Comparison of ENCODE assay signal across 11 cellular contexts in genomic region chr1:231192620-231193163, GRCh38. TPM values are rescaled to one million over a fixed set of nuclear protein-coding genes. Genes with fewer than 3 reads are reported as not detected.
A peak's percentile ranks its signal among the peaks of the same experiment; 100 is the strongest.
DNase-seq lines count a peak whose midpoint lies in the region; ATAC-seq and TF ChIP-seq lines count a peak whose summit lies in the region.
"Had no signal": no experiment of that assay in that cellular context is flagged by ENCODE, and none has a peak within 500 bp of the region (broad histone marks: within the 10 kb centered on the region; RNA-seq: fewer than 3 reads in every experiment).

No MANE protein-coding gene starts in this region.

- H3K4me3 ChIP-seq in GM23338 (no peak overlapping the region), SK-N-SH (ENCODE audit: low read depth in 2 of 2, low read length in 1 of 2) (no peak overlapping the region), retinal pigment epithelial cell (ENCODE audit: low read length) (no peak overlapping the region), brain microvascular endothelial cell (ENCODE audit: low read depth, low read length) (no peak overlapping the region)

- no peaks in the 10 kb centered on the region for H3K27me3 ChIP-seq in GM23338 (ENCODE audit: insufficient read depth)
- H3K27me3 ChIP-seq in SK-N-SH (ENCODE audit: insufficient read depth): no peaks in the 10 kb centered on the region
- peaks cover 3% of the 10 kb centered on the region for H3K27me3 ChIP-seq in brain microvascular endothelial cell (replicated peaks)

- H2AFZ ChIP-seq in GM23338: no peak overlapping the region
- no peak overlapping the region for H2AFZ ChIP-seq in SK-N-SH (ENCODE audit: low read depth)

- intact Hi-C loops in left cardiac atrium (cut with DNase I): no loop called here

- WGBS in SK-N-SH (ENCODE audit: low lambda C conversion rate): 36% methylated on average over 11 of the region's 12 CpGs

- POLR2A ChIA-PET in SK-N-SH (lab: Yijun Ruan, JAX): no interaction called here

- H3K4me3 Mint-ChIP-seq in GM23338: no peak overlapping the region
- H3K4me3 Mint-ChIP-seq: activated CD4-positive, alpha-beta T cell treated with anti-CD3 and anti-CD28 coated beads, Interleukin-2, amount 10 ng/mL, durations not matched to agents 7 days and 5 days; central memory CD8-positive, alpha-beta T cell had no signal

- ATAC-seq in GM23338: peak; percentile 44; the same call in 2 of the 3 replicates
- peak; percentile 89 to 92 for ATAC-seq in left cardiac atrium
- ATAC-seq in HG02852 (IDR thresholded peaks at IDR 0.05; ENCODE audit: unreplicated experiment): no peak

- peaks cover 3% of the 10 kb centered on the region; the same call in 1 of the 3 replicates for H3K36me3 Mint-ChIP-seq in GM23338 (ENCODE audit: low read depth)

- in situ Hi-C loops in GM13977 (cut with MboI; ENCODE audit: low pct_unique_long_range_greater_than_20kb, low sequenced_read_pairs, unreplicated experiment): no loop called here
- in situ Hi-C loops in brain microvascular endothelial cell (cut with HindIII; ENCODE audit: low pct_ligation_motif_present, low sequenced_read_pairs): no loop called here

- no peak overlapping the region for H3K9ac ChIP-seq in SK-N-SH

- H3K9me2 ChIP-seq in GM23338 (ENCODE audit: insufficient read depth) (no peaks in the 10 kb centered on the region), SK-N-SH (no peaks in the 10 kb centered on the region)

- H3K36me3 ChIP-seq in GM23338 (ENCODE audit: insufficient read depth) (no peaks in the 10 kb centered on the region), SK-N-SH (replicated peaks in 1 of 2; ENCODE audit: control insufficient read depth in 1 of 2, insufficient read depth in 2 of 2, low read length in 1 of 2) (no peaks in the 10 kb centered on the region), brain microvascular endothelial cell (replicated peaks) (no peaks in the 10 kb centered on the region)

- H3K9me3 Mint-ChIP-seq in GM23338: peaks cover 11% of the 10 kb centered on the region; the same call in 1 of the 3 replicates
- H3K9me3 Mint-ChIP-seq: activated CD4-positive, alpha-beta T cell treated with anti-CD3 and anti-CD28 coated beads, Interleukin-2, amount 10 ng/mL, durations not matched to agents 7 days and 5 days; central memory CD8-positive, alpha-beta T cell had no signal

- no peak for TF ChIP-seq EP300 in SK-N-SH (IDR thresholded peaks at IDR 0.05; ENCODE audit: borderline replicate concordance in 1 of 2, low read depth in 1 of 2, low read length in 1 of 2)

- H3K27ac Mint-ChIP-seq in GM23338: no peak overlapping the region
- H3K27ac Mint-ChIP-seq: activated CD4-positive, alpha-beta T cell treated with anti-CD3 and anti-CD28 coated beads, Interleukin-2, amount 10 ng/mL, durations not matched to agents 7 days and 5 days had no signal

- TF ChIP-seq CTCF in GM23338 (conservative IDR thresholded peaks at IDR 0.05; ENCODE audit: low read depth in 2 of 2) (no peak), SK-N-SH (IDR thresholded peaks at IDR 0.05) (no peak), retinal pigment epithelial cell (conservative IDR thresholded peaks at IDR 0.05; ENCODE audit: low read depth, low read length) (no peak), GM13977 (IDR thresholded peaks at IDR 0.05; ENCODE audit: extremely low read depth, insufficient read depth, missing control alignments) (no peak), brain microvascular endothelial cell (IDR thresholded peaks at IDR 0.05; ENCODE audit: low read depth, low read length, missing control alignments) (no peak)

- no peaks in the 10 kb centered on the region for H3K9me3 ChIP-seq in SK-N-SH

- H3K79me2 ChIP-seq in GM23338 (replicated peaks; ENCODE audit: insufficient read depth) (no peaks in the 10 kb centered on the region), SK-N-SH (ENCODE audit: insufficient read depth) (no peaks in the 10 kb centered on the region)

- peaks cover 3% of the 10 kb centered on the region; the same call in 2 of the 3 replicates for H3K4me1 Mint-ChIP-seq in GM23338
- H3K4me1 Mint-ChIP-seq: activated CD4-positive, alpha-beta T cell treated with anti-CD3 and anti-CD28 coated beads, Interleukin-2, amount 10 ng/mL, durations not matched to agents 7 days and 5 days; central memory CD8-positive, alpha-beta T cell had no signal

- H3K4me1 ChIP-seq in GM23338 (ENCODE audit: insufficient read depth): no peaks in the 10 kb centered on the region
- H3K4me1 ChIP-seq in SK-N-SH (ENCODE audit: control insufficient read depth in 1 of 2, insufficient read depth in 2 of 2, low read depth in 1 of 2, low read length in 1 of 2): peaks cover 0 to 6% of the 10 kb centered on the region in 2 experiments; a peak in 1 of 4 replicates

- peaks cover 12% of the 10 kb centered on the region for H3K27me3 Mint-ChIP-seq in GM23338 (ENCODE audit: insufficient read depth, low read depth, poor library complexity)

- no peak for TF ChIP-seq RAD21 in SK-N-SH (IDR thresholded peaks at IDR 0.05; ENCODE audit: low read length)

- no peak overlapping the region for H3K27ac ChIP-seq in GM23338 (ENCODE audit: low read depth)
- no peak overlapping the region for H3K27ac ChIP-seq in SK-N-SH (ENCODE audit: low read depth in 2 of 2, low read length in 1 of 2)
- H3K27ac ChIP-seq in brain microvascular endothelial cell: no peak overlapping the region

- H3F3A ChIP-seq in GM23338 (replicated peaks; ENCODE audit: low read depth) (no peaks in the 10 kb centered on the region), SK-N-SH (replicated peaks; ENCODE audit: insufficient read depth) (no peaks in the 10 kb centered on the region)

- DNase-seq in GM23338 (ENCODE audit: low spot score): no peak
- DNase-seq in SK-N-SH: peak; percentile 46
- peak; percentile 56 for DNase-seq in left cardiac atrium
- DNase-seq in retinal pigment epithelial cell (ENCODE audit: low read depth): peak; percentile 96
- DNase-seq in GM13977 (ENCODE audit: low spot score): no peak
- DNase-seq in brain microvascular endothelial cell: no peak
- no peak for DNase-seq in SHP77 treated with DMSO at 0.1 percent for 48 hours (lab: John Stamatoyannopoulos, UW)
- DNase-seq: activated CD4-positive, alpha-beta T cell treated with anti-CD3 and anti-CD28 coated beads, Interleukin-2, amount 10 ng/mL, durations not matched to agents 7 days and 5 days; GDM1 had no signal

- CTCF ChIA-PET in SK-N-SH (lab: Yijun Ruan, JAX): interaction anchor here (0.8 to 5.4 kb wide), 3 partner anchors 18 to 30 kb away, joined by 4 to 19 read pairs (median 6); no protein-coding TSS in a partner anchor

- H3K4me2 ChIP-seq in GM23338: no peak overlapping the region
- no peak overlapping the region for H3K4me2 ChIP-seq in SK-N-SH

- H4K20me1 ChIP-seq in GM23338 (replicated peaks; ENCODE audit: insufficient read depth) (no peaks in the 10 kb centered on the region), SK-N-SH (ENCODE audit: insufficient read depth) (no peaks in the 10 kb centered on the region)

TF ChIP-seq in GM23338, 12 proteins besides CTCF, POLR2A, EP300 and RAD21 (continues in another document):
- no peak for TF ChIP-seq JUNB (IDR thresholded peaks at IDR 0.05; ENCODE audit: unreplicated experiment)
- no peak for TF ChIP-seq NANOG (IDR thresholded peaks at IDR 0.05; ENCODE audit: borderline replicate concordance)
- TF ChIP-seq ETS1 (IDR thresholded peaks at IDR 0.05): no peak

TF ChIP-seq in SK-N-SH, 30 proteins besides CTCF, POLR2A, EP300 and RAD21:
- TF ChIP-seq RCOR1 (IDR thresholded peaks at IDR 0.05; ENCODE audit: low read length) (no peak), NFIC (IDR thresholded peaks at IDR 0.05; ENCODE audit: borderline replicate concordance) (peak; percentile 37; the same call in 1 of the 2 replicates)

RNA-seq across cellular contexts. Expression of gene TRIM67, which starts 30.8 kb away (rescaled TPM):
- total RNA-seq in GM23338 (2014; rRNA removed; shearing (Covaris generic)): 0.03 TPM in 1 of 2 replicates, not detected in the other
- polyA plus RNA-seq in GM23338 (2016; fragmentation: Nextera tagmentation; extraction: Ambion mirVana) (not detected in 2 replicates), SK-N-SH (2012; rRNA removed) (not detected in 2 replicates)
- 0.01 TPM in 1 of 2 replicates, not detected in the other for polyA plus RNA-seq in SK-N-SH (2012; cell fraction: cytosol; rRNA removed)
- polyA plus RNA-seq in SK-N-SH (2012; cell fraction: nucleus; rRNA removed): 0.01 and 0.02 TPM in 2 replicates
- total RNA-seq in left cardiac atrium: under 1 TPM; 0.12 to 0.16 TPM
- total RNA-seq: activated CD4-positive, alpha-beta T cell treated with anti-CD3 and anti-CD28 coated beads, Interleukin-2, amount 10 ng/mL, durations not matched to agents 7 days and 5 days had no signal

RNA-seq across cellular contexts. Expression of gene GNPAT, which starts 48.3 kb away (rescaled TPM):
- total RNA-seq in GM23338 (2014; rRNA removed; shearing (Covaris generic)): 45.4 and 46.2 TPM in 2 replicates
- 28.8 and 32.8 TPM in 2 replicates for polyA plus RNA-seq in GM23338 (2016; fragmentation: Nextera tagmentation; extraction: Ambion mirVana)
- polyA plus RNA-seq in SK-N-SH (2012; rRNA removed): 14.7 and 18.9 TPM in 2 replicates
- polyA plus RNA-seq in SK-N-SH (2012; cell fraction: cytosol; rRNA removed): 20.2 and 21.8 TPM in 2 replicates
- polyA plus RNA-seq in SK-N-SH (2012; cell fraction: nucleus; rRNA removed): 10.6 and 23.2 TPM in 2 replicates
- total RNA-seq in left cardiac atrium: 10 to 100 TPM; 43.7 to 46.8 TPM

Comparison
In these comparisons a context has a peak if more than half of its experiments do, and no peak if none do; other contexts are left out.
1. DNase-seq: peak in SK-N-SH (single experiment), left cardiac atrium (single experiment) and retinal pigment epithelial cell (single experiment); none in GM23338 (single experiment), GM13977 (single experiment), brain microvascular endothelial cell (single experiment) and SHP77 treated with DMSO at 0.1 percent for 48 hours (single experiment).